ENCODE assay signal across 19 cellular contexts in genomic region chr19:58355215-58355796, GRCh38. TPM values are rescaled to one million over a fixed set of nuclear protein-coding genes. Genes with fewer than 3 reads are reported as not detected.
DNase-seq lines count a peak whose midpoint lies in the region; ATAC-seq and TF ChIP-seq lines count a peak whose summit lies in the region.
"Had no signal": no experiment of that assay in that cellular context is flagged by ENCODE, and none has a peak within 500 bp of the region (broad histone marks: within the 10 kb centered on the region; RNA-seq: fewer than 3 reads in every experiment).

No MANE protein-coding gene starts in this region.

- POLR2A ChIA-PET in CD8-positive, alpha-beta memory T cell (lab: Charles Lee), result interaction anchor here (1.2 to 1.9 kb wide), 2 partner anchors 8 to 29 kb away, joined by 4 to 16 read pairs; partner anchors contain the start of gene ZSCAN22

- no peak overlapping the region for H2BK120ac ChIP-seq in neuronal stem cell (ENCODE audit: low read depth, low read length)

- no peaks in the 10 kb centered on the region for H3K27me3 ChIP-seq in CD8-positive, alpha-beta memory T cell (ENCODE audit: insufficient read depth, low read length, poor library complexity, severe bottlenecking)
- H3K27me3 ChIP-seq in neuronal stem cell (ENCODE audit: control insufficient read depth in 3 of 3, insufficient read depth in 3 of 3, low read depth in 1 of 3, low read length in 3 of 3), result no peaks in the 10 kb centered on the region
- peaks cover 5 to 78% (median 23%) of the 10 kb centered on the region in 3 donors for H3K27me3 ChIP-seq in stomach
- H3K27me3 ChIP-seq: BE2C, Peyer's patch, SJCRH30 had no signal

- H4K91ac ChIP-seq in neuronal stem cell (ENCODE audit: low read depth, low read length, poor library complexity), result no peak overlapping the region

- peaks cover 5% of the 10 kb centered on the region for H3K36me3 Mint-ChIP-seq in activated naive CD4-positive, alpha-beta T cell treated with anti-CD3 and anti-CD28 coated beads, Interleukin-2, amount 10 ng/mL, durations not matched to agents 7 days and 5 days
- H3K36me3 Mint-ChIP-seq in CD8-positive, alpha-beta memory T cell, result peaks cover 0 to 10% (median 2%) of the 10 kb centered on the region in 3 donors
- peaks cover 4% of the 10 kb centered on the region for H3K36me3 Mint-ChIP-seq in chondrocyte (ENCODE audit: low read depth)

- H3K4me1 ChIP-seq in CD8-positive, alpha-beta memory T cell (ENCODE audit: insufficient read depth, low read length), result peaks cover 10% of the 10 kb centered on the region
- no peaks in the 10 kb centered on the region for H3K4me1 ChIP-seq in neuronal stem cell (ENCODE audit: control insufficient read depth in 2 of 2, insufficient read depth in 1 of 2, low read depth in 1 of 2, low read length in 2 of 2)
- peaks cover 7 to 32% (median 27%) of the 10 kb centered on the region in 4 donors for H3K4me1 ChIP-seq in stomach
- H3K4me1 ChIP-seq: BE2C, SJCRH30 had no signal

- peak overlapping the region; percentile 66 for H3K27ac Mint-ChIP-seq in activated naive CD4-positive, alpha-beta T cell treated with anti-CD3 and anti-CD28 coated beads, Interleukin-2, amount 10 ng/mL, durations not matched to agents 7 days and 5 days
- peak overlapping the region in 4 of 8 donors; percentile 17 to 51 (median 40) for H3K27ac Mint-ChIP-seq in CD8-positive, alpha-beta memory T cell
- H3K27ac Mint-ChIP-seq in chondrocyte (ENCODE audit: unreplicated experiment), result no peak overlapping the region
- H3K27ac Mint-ChIP-seq: activated CD4-positive, alpha-beta T cell treated with anti-CD3 and anti-CD28 coated beads for 36 hours had no signal

- H3K18ac ChIP-seq in neuronal stem cell (ENCODE audit: low read length), result no peak overlapping the region

- H3K4me1 Mint-ChIP-seq in activated naive CD4-positive, alpha-beta T cell treated with anti-CD3 and anti-CD28 coated beads, Interleukin-2, amount 10 ng/mL, durations not matched to agents 7 days and 5 days, result peaks cover 27% of the 10 kb centered on the region
- H3K4me1 Mint-ChIP-seq in CD8-positive, alpha-beta memory T cell, result peaks cover 0 to 37% (median 13%) of the 10 kb centered on the region in 3 donors
- no peaks in the 10 kb centered on the region for H3K4me1 Mint-ChIP-seq in chondrocyte (ENCODE audit: low read depth)

- H4K8ac ChIP-seq in neuronal stem cell (ENCODE audit: low read depth, low read length), result peak overlapping the region; percentile 82

- TF ChIP-seq CTCF in chondrocyte (IDR thresholded peaks at IDR 0.05) (no peak), stomach (IDR thresholded peaks at IDR 0.05) (no peak)

- no peak overlapping the region for H2BK5ac ChIP-seq in neuronal stem cell (ENCODE audit: low read length)

- DNase-seq in activated naive CD4-positive, alpha-beta T cell treated with anti-CD3 and anti-CD28 coated beads, Interleukin-2, amount 10 ng/mL, durations not matched to agents 7 days and 5 days, result no peak
- DNase-seq in activated naive CD4-positive, alpha-beta T cell treated with Interleukin-2 at 50 U/mL for 16 hours, result no peak
- no peak for DNase-seq in CD8-positive, alpha-beta memory T cell
- DNase-seq in chondrocyte (ENCODE audit: low spot score), result peak; percentile 25
- DNase-seq in neuronal stem cell (ENCODE audit: low spot score), result no peak
- no peak for DNase-seq in NCI-H1105 treated with DMSO at 0.1 percent for 48 hours (lab: John Stamatoyannopoulos, UW)
- no peak for DNase-seq in stomach
- DNase-seq: BE2C, heart right ventricle, midbrain, MV-4-11, NCI-H1694, NCI-H2171 treated with DMSO at 0.1 percent for 48 hours, Peyer's patch, SJCRH30, upper lobe of right lung had no signal

- H3K4me3 Mint-ChIP-seq in activated naive CD4-positive, alpha-beta T cell treated with anti-CD3 and anti-CD28 coated beads, Interleukin-2, amount 10 ng/mL, durations not matched to agents 7 days and 5 days, result no peak overlapping the region
- H3K4me3 Mint-ChIP-seq in CD8-positive, alpha-beta memory T cell, result peak overlapping the region; percentile 16 to 76 (median 54)
- H3K4me3 Mint-ChIP-seq in chondrocyte (ENCODE audit: unreplicated experiment), result no peak overlapping the region
- H3K4me3 Mint-ChIP-seq: activated CD4-positive, alpha-beta T cell treated with anti-CD3 and anti-CD28 coated beads for 36 hours had no signal

- H3K27me3 Mint-ChIP-seq in activated naive CD4-positive, alpha-beta T cell treated with anti-CD3 and anti-CD28 coated beads, Interleukin-2, amount 10 ng/mL, durations not matched to agents 7 days and 5 days, result peaks cover 40% of the 10 kb centered on the region
- peaks cover 0 to 2% of the 10 kb centered on the region in 2 donors for H3K27me3 Mint-ChIP-seq in CD8-positive, alpha-beta memory T cell
- no peaks in the 10 kb centered on the region for H3K27me3 Mint-ChIP-seq in chondrocyte (ENCODE audit: low read depth)
- H3K27me3 Mint-ChIP-seq: activated CD4-positive, alpha-beta T cell treated with anti-CD3 and anti-CD28 coated beads for 36 hours had no signal

- CTCF ChIA-PET in activated naive CD4-positive, alpha-beta T cell treated with anti-CD3 and anti-CD28 coated beads, Interleukin-2, amount 10 ng/mL, durations not matched to agents 7 days and 5 days (lab: Charles Lee), result no interaction called here
- CTCF ChIA-PET in CD8-positive, alpha-beta memory T cell (lab: Charles Lee), result no interaction called here

- H3K23ac ChIP-seq in neuronal stem cell (ENCODE audit: low read depth, low read length, poor library complexity), result no peak overlapping the region

- no peak overlapping the region for H2BK15ac ChIP-seq in neuronal stem cell (ENCODE audit: low read length)

- no peak overlapping the region for H3K14ac ChIP-seq in neuronal stem cell (ENCODE audit: low read length)

- ATAC-seq in GM21360 (IDR thresholded peaks at IDR 0.05; ENCODE audit: unreplicated experiment), result no peak

- peaks cover 4% of the 10 kb centered on the region for H3K9me3 Mint-ChIP-seq in activated naive CD4-positive, alpha-beta T cell treated with anti-CD3 and anti-CD28 coated beads, Interleukin-2, amount 10 ng/mL, durations not matched to agents 7 days and 5 days
- peaks cover 0 to 2% (median 0%) of the 10 kb centered on the region in 5 donors for H3K9me3 Mint-ChIP-seq in CD8-positive, alpha-beta memory T cell
- H3K9me3 Mint-ChIP-seq in chondrocyte (ENCODE audit: low read depth), result no peaks in the 10 kb centered on the region

- no peak overlapping the region for H2AK5ac ChIP-seq in neuronal stem cell (ENCODE audit: low read depth, low read length)

- H3K4me2 ChIP-seq in neuronal stem cell (ENCODE audit: insufficient read depth, low read length, poor library complexity, severe bottlenecking), result no peak overlapping the region

- TF ChIP-seq POLR2A in stomach (IDR thresholded peaks at IDR 0.05), result no peak

- no peaks in the 10 kb centered on the region for H3K36me3 ChIP-seq in CD8-positive, alpha-beta memory T cell (ENCODE audit: insufficient read depth, low read length)
- H3K36me3 ChIP-seq in neuronal stem cell (replicated peaks in 1 of 2; ENCODE audit: control insufficient read depth in 2 of 2, insufficient read depth in 2 of 2, low read length in 2 of 2), result peaks cover 7 to 24% of the 10 kb centered on the region in 2 donors
- peaks cover 0 to 5% (median 0%) of the 10 kb centered on the region in 4 donors for H3K36me3 ChIP-seq in stomach
- H3K36me3 ChIP-seq: Peyer's patch, SJCRH30, upper lobe of right lung had no signal

- H3K79me1 ChIP-seq in neuronal stem cell (ENCODE audit: low read depth, low read length), result peaks cover 8% of the 10 kb centered on the region

- H2BK12ac ChIP-seq in neuronal stem cell (ENCODE audit: low read length), result no peak overlapping the region

- no peaks in the 10 kb centered on the region for H3K9me3 ChIP-seq in CD8-positive, alpha-beta memory T cell (ENCODE audit: low read length)
- H3K9me3 ChIP-seq in neuronal stem cell (replicated peaks in 1 of 2; ENCODE audit: control insufficient read depth in 2 of 2, insufficient read depth in 1 of 2, low read depth in 1 of 2, low read length in 2 of 2) (no peaks in the 10 kb centered on the region), stomach (peaks cover 2 to 17% (median 12%) of the 10 kb centered on the region in 4 donors)
- H3K9me3 ChIP-seq: BE2C, heart right ventricle, Peyer's patch, SJCRH30, upper lobe of right lung had no signal

- no peak overlapping the region for H3K27ac ChIP-seq in CD8-positive, alpha-beta memory T cell (ENCODE audit: low read depth, low read length)
- H3K27ac ChIP-seq in neuronal stem cell (replicated peaks; ENCODE audit: low read length), result no peak overlapping the region
- no peak overlapping the region for H3K27ac ChIP-seq in stomach
- H3K27ac ChIP-seq: Peyer's patch, SJCRH30, upper lobe of right lung had no signal

- H3K9ac ChIP-seq in neuronal stem cell (ENCODE audit: low read depth, low read length, poor library complexity), result no peak overlapping the region

- H3K4ac ChIP-seq in neuronal stem cell (ENCODE audit: low read length), result no peak overlapping the region

- no peak for TF ChIP-seq EP300 in stomach (IDR thresholded peaks at IDR 0.05)

- no peak overlapping the region for H3K4me3 ChIP-seq in CD8-positive, alpha-beta memory T cell (ENCODE audit: low read length)
- no peak overlapping the region for H3K4me3 ChIP-seq in neuronal stem cell (ENCODE audit: low read length in 2 of 2)
- no peak overlapping the region for H3K4me3 ChIP-seq in stomach
- H3K4me3 ChIP-seq: GM12878, SJCRH30 had no signal

- WGBS in neuronal stem cell (ENCODE audit: extremely low coverage in 2 of 2, insufficient read length in 2 of 2, insufficient replicate concordance in 1 of 2), 2 donors, result no CpG with 5 or more reads among the region's 10 CpGs
- 89 to 96% (median 92%) methylated on average over 9 to 10 of the region's 10 CpGs for WGBS in stomach, 5 donors

- intact Hi-C loops in stomach (cut with DNase I; ENCODE audit: low total_unique reads), result no loop called here

- H2AFZ ChIP-seq in neuronal stem cell (ENCODE audit: low read length), result no peak overlapping the region

RNA-seq across cellular contexts. Expression of gene A1BG, which starts 2.0 kb away (rescaled TPM):
- total RNA-seq in CD8-positive, alpha-beta memory T cell, result 10 to 100 TPM; 16.8 to 18.1 TPM
- 70.8 TPM for polyA plus RNA-seq in CD8-positive, alpha-beta memory T cell
- total RNA-seq in chondrocyte, result 49.7 to 53.8 TPM (median 50.2 TPM) in 3 replicates
- 35.9 TPM for polyA plus RNA-seq in neuronal stem cell (2013, experiment 1 of 2)
- 29.4 TPM for polyA plus RNA-seq in neuronal stem cell (2013, experiment 2 of 2)
- total RNA-seq in stomach, result 10 to 100 TPM in 1 of 5 donors, 1 to 10 TPM in 2, not detected in 2; 1.1 to 30.9 (median 1.7) TPM
- 10 to 100 TPM; 19.7 to 61.7 (median 33.8) TPM for polyA plus RNA-seq in stomach

RNA-seq across cellular contexts. Expression of gene ZNF497, which starts 7.2 kb away (rescaled TPM):
- 1 to 10 TPM; 1.7 TPM for total RNA-seq in CD8-positive, alpha-beta memory T cell
- 1.0 TPM for polyA plus RNA-seq in CD8-positive, alpha-beta memory T cell
- total RNA-seq in chondrocyte (0.65 to 0.69 TPM (median 0.68 TPM) in 3 replicates), stomach (10 to 100 TPM in 1 of 5 donors, 1 to 10 TPM in 2, under 1 TPM in 1, not detected in 1; 0.14 to 12.3 (median 3.2) TPM)
- polyA plus RNA-seq in neuronal stem cell (2013, experiment 1 of 2), result 2.1 TPM
- polyA plus RNA-seq in neuronal stem cell (2013, experiment 2 of 2), result 2.1 TPM
- polyA plus RNA-seq in stomach, result 1 to 10 TPM in 1 of 3 donors, under 1 TPM in 2; 0.12 to 1.0 (median 0.46) TPM

RNA-seq across cellular contexts. Expression of gene ZNF837, which starts 25.5 kb away (rescaled TPM):
- 1 to 10 TPM; 1.8 to 2.3 TPM for total RNA-seq in CD8-positive, alpha-beta memory T cell
- 4.6 TPM for polyA plus RNA-seq in CD8-positive, alpha-beta memory T cell
- total RNA-seq in chondrocyte (2.0 to 3.5 TPM (median 2.5 TPM) in 3 replicates), stomach (1 to 10 TPM in 4 of 5 donors, not detected in 1; 1.8 to 8.5 (median 2.3) TPM)
- polyA plus RNA-seq in neuronal stem cell (2013, experiment 1 of 2), result 3.1 TPM
- polyA plus RNA-seq in neuronal stem cell (2013, experiment 2 of 2), result 3.2 TPM
- 1 to 10 TPM; 2.3 to 3.0 (median 2.4) TPM for polyA plus RNA-seq in stomach

RNA-seq across cellular contexts. Expression of gene ZSCAN22, which starts 28.5 kb away (rescaled TPM):
- 1 to 10 TPM; 5.3 to 5.7 TPM for total RNA-seq in CD8-positive, alpha-beta memory T cell
- 2.7 TPM for polyA plus RNA-seq in CD8-positive, alpha-beta memory T cell
- total RNA-seq in chondrocyte (2.8 to 3.2 TPM (median 3.0 TPM) in 3 replicates), stomach (1 to 10 TPM in 3 of 5 donors, under 1 TPM in 1, not detected in 1; 0.45 to 5.2 (median 1.6) TPM)
- 1.8 TPM for polyA plus RNA-seq in neuronal stem cell (2013, experiment 1 of 2)
- polyA plus RNA-seq in neuronal stem cell (2013, experiment 2 of 2), result 1.8 TPM
- polyA plus RNA-seq in stomach, result 1 to 10 TPM in 1 of 3 donors, under 1 TPM in 2; 0.75 to 1.4 (median 0.83) TPM

RNA-seq across cellular contexts. Expression of gene RPS5, which starts 31.8 kb away (rescaled TPM):
- total RNA-seq in CD8-positive, alpha-beta memory T cell, result 1,000 to 10,000 TPM; 1,588 to 1,639 TPM
- polyA plus RNA-seq in CD8-positive, alpha-beta memory T cell, result 1,069 TPM
- 624 to 792 TPM (median 634 TPM) in 3 replicates for total RNA-seq in chondrocyte
- polyA plus RNA-seq in neuronal stem cell (2013, experiment 1 of 2), result 1,502 TPM
- polyA plus RNA-seq in neuronal stem cell (2013, experiment 2 of 2), result 1,437 TPM
- 1,000 to 10,000 TPM in 3 of 5 donors, 100 to 1,000 TPM in 2; 801 to 1,605 (median 1,501) TPM for total RNA-seq in stomach
- 1,000 to 10,000 TPM; 1,495 to 2,322 (median 1,503) TPM for polyA plus RNA-seq in stomach

Comparison
In these comparisons a context has a peak if more than half of its experiments do, and no peak if none do; other contexts are left out.
1. H3K4me3 Mint-ChIP-seq: peak in CD8-positive, alpha-beta memory T cell (7 of 7); none in activated naive CD4-positive, alpha-beta T cell treated with anti-CD3 and anti-CD28 coated beads, Interleukin-2, amount 10 ng/mL, durations not matched to agents 7 days and 5 days (single experiment) and chondrocyte (single experiment).